Comparison of ENCODE assay signal across 10 cellular contexts in the genomic region with DNA sequence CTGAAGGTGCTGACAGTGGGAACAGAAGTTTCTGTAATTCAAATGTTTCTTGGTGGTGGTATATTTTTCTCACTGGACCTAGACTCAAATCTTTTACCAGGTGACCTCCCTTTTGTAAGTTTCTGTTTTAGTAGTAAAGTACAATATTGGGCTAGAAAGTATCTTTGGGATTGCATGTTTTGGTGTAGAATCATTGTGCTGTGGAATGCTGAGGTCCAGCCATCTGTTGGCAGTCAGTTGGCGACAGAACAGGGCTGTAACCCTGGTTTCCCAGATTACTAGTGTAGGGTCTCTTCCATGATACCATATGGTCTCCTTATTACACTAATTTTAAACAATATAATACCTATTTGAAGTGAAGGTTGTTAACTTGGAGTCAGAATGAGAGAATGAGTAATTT. TPM values are rescaled to one million over a fixed set of nuclear protein-coding genes. Genes with fewer than 3 reads are reported as not detected.
DNase-seq lines count a peak whose midpoint lies in the region; TF ChIP-seq lines count a peak whose summit lies in the region.
"Not testable (repeated sequence)": the region's sequence is repeated elsewhere in the genome, so short reads cannot be mapped to it uniquely, and the experiment has no call there.
"Had no signal": no experiment of that assay in that cellular context is flagged by ENCODE, and none has a peak within 500 bp of the region (broad histone marks: within the 10 kb centered on the region; RNA-seq: fewer than 3 reads in every experiment).

No MANE protein-coding gene starts in this region.

- peak; percentile 11 for DNase-seq in AG20443 (ENCODE audit: low spot score)
- peak; percentile 9 for DNase-seq in GM03348 (ENCODE audit: low spot score)
- peak; percentile 9 for DNase-seq in NCI-H2171 treated with DMSO at 0.1 percent for 48 hours (lab: John Stamatoyannopoulos, UW)
- DNase-seq in brain microvascular endothelial cell = peak; percentile 16
- DNase-seq in foreskin fibroblast = peak; percentile 15 to 62
- not testable (repeated sequence) for DNase-seq in osteocyte (ENCODE audit: extremely low spot score, unreplicated experiment)

- H3K27ac Mint-ChIP-seq in osteocyte (ENCODE audit: unreplicated experiment) = peak overlapping the region; percentile 85

- H3K27ac ChIP-seq in brain microvascular endothelial cell = not testable (repeated sequence)

- not testable (repeated sequence) for H3K36me3 Mint-ChIP-seq in osteocyte (ENCODE audit: unreplicated experiment)

- not testable (repeated sequence) for H3K27me3 ChIP-seq in brain microvascular endothelial cell (replicated peaks)

- H3K4me3 ChIP-seq in brain microvascular endothelial cell (ENCODE audit: low read depth, low read length); foreskin fibroblast (ENCODE audit: low read depth in 1 of 2, low read length in 2 of 2): not testable (repeated sequence)

- in situ Hi-C loops in brain microvascular endothelial cell (cut with HindIII; ENCODE audit: low pct_ligation_motif_present, low sequenced_read_pairs) = not testable (repeated sequence)

- not testable (repeated sequence) for TF ChIP-seq CTCF in brain microvascular endothelial cell (IDR thresholded peaks at IDR 0.05; ENCODE audit: low read depth, low read length, missing control alignments); foreskin fibroblast (IDR thresholded peaks at IDR 0.05; ENCODE audit: low read depth, low read length); osteocyte (IDR thresholded peaks at IDR 0.05)

- H3K9me3 Mint-ChIP-seq in osteocyte (ENCODE audit: unreplicated experiment) = not testable (repeated sequence)

- H3K36me3 ChIP-seq in brain microvascular endothelial cell (replicated peaks) = not testable (repeated sequence)

- H3K4me3 Mint-ChIP-seq in osteocyte (ENCODE audit: unreplicated experiment) = not testable (repeated sequence)

- peaks cover 24% of the 10 kb centered on the region for H3K4me1 Mint-ChIP-seq in osteocyte (ENCODE audit: unreplicated experiment)

- H3K27me3 Mint-ChIP-seq in osteocyte (ENCODE audit: unreplicated experiment) = not testable (repeated sequence)

RNA-seq across cellular contexts. Expression of a gene that starts 34.9 kb away (rescaled TPM):
- total RNA-seq in osteocyte = 0.13 TPM in 1 of 2 replicates, not detected in the other
- total RNA-seq: CD4-positive, CD25-positive, alpha-beta regulatory T cell; H1; HFFc6; HT1080 had no signal
